ENCODE assay signal across 35 cellular contexts in genomic region chr14:50562841-50563240, GRCh38. TPM values are rescaled to one million over a fixed set of nuclear protein-coding genes. Genes with fewer than 3 reads are reported as not detected.
DNase-seq lines count a peak whose midpoint lies in the region; ATAC-seq and TF ChIP-seq lines count a peak whose summit lies in the region.
"Had no signal": no experiment of that assay in that cellular context is flagged by ENCODE, and none has a peak within 500 bp of the region (broad histone marks: within the 10 kb centered on the region; RNA-seq: fewer than 3 reads in every experiment).

No MANE protein-coding gene starts in this region.

- peaks cover 14% of the 10 kb centered on the region for H3K27me3 Mint-ChIP-seq in brain

- H4K20me1 ChIP-seq in Loucy (ENCODE audit: insufficient read depth, low read length, poor library complexity, severe bottlenecking) (no peaks in the 10 kb centered on the region), neural cell (ENCODE audit: insufficient read depth) (no peaks in the 10 kb centered on the region)

- peaks cover 3 to 23% (median 18%) of the 10 kb centered on the region in 5 experiments for H3K9me3 Mint-ChIP-seq in brain
- H3K9me3 Mint-ChIP-seq in activated naive CD4-positive, alpha-beta T cell treated with anti-CD3 and anti-CD28 coated beads, Interleukin-2, amount 50 U/mL, for 72 hours: peaks cover 0 to 2% of the 10 kb centered on the region in 2 donors
- H3K9me3 Mint-ChIP-seq: CD4-positive, alpha-beta T cell; CD4-positive, CD25-positive, alpha-beta regulatory T cell; CD8-positive, alpha-beta memory T cell; CD8-positive, alpha-beta T cell had no signal

- TF ChIP-seq POLR2A in suprapubic skin (IDR thresholded peaks at IDR 0.05) (no peak), stomach (IDR thresholded peaks at IDR 0.05) (no peak)

- H3K4me3 ChIP-seq in HAP-1 (no peak overlapping the region), Loucy (ENCODE audit: low read length, poor library complexity, severe bottlenecking) (no peak overlapping the region), neural cell (ENCODE audit: low read length) (peak overlapping the region; percentile 72), suprapubic skin (no peak overlapping the region), stomach (no peak overlapping the region)
- H3K4me3 ChIP-seq: A549; BLaER1; BLaER1 treated with 17β-estradiol and CSF1 and Interleukin-3, amounts not matched to agents 10 nM and 100 nM had no signal

- no peak overlapping the region for H3K27ac ChIP-seq in neural cell (ENCODE audit: low read length)
- no peak overlapping the region for H3K27ac ChIP-seq in suprapubic skin
- H3K27ac ChIP-seq in stomach: no peak overlapping the region
- H3K27ac ChIP-seq: 22Rv1; A549; BLaER1; BLaER1 treated with 17β-estradiol and CSF1 and Interleukin-3, amounts not matched to agents 10 nM and 100 nM; C4-2B had no signal

- H3K36me3 ChIP-seq in HAP-1 (replicated peaks): no peaks in the 10 kb centered on the region
- no peaks in the 10 kb centered on the region for H3K36me3 ChIP-seq in Loucy (ENCODE audit: insufficient read depth, low read length)
- no peaks in the 10 kb centered on the region for H3K36me3 ChIP-seq in neural cell (ENCODE audit: insufficient read depth, low read length)
- no peaks in the 10 kb centered on the region for H3K36me3 ChIP-seq in suprapubic skin
- H3K36me3 ChIP-seq in stomach: no peaks in the 10 kb centered on the region
- H3K36me3 ChIP-seq: BE2C; BLaER1; BLaER1 treated with 17β-estradiol and CSF1 and Interleukin-3, amounts not matched to agents 10 nM and 100 nM had no signal

- H3K36me3 Mint-ChIP-seq in brain: peaks cover 42% of the 10 kb centered on the region
- peaks cover 0 to 11% of the 10 kb centered on the region in 2 donors for H3K36me3 Mint-ChIP-seq in activated naive CD4-positive, alpha-beta T cell treated with anti-CD3 and anti-CD28 coated beads, Interleukin-2, amount 50 U/mL, for 72 hours
- H3K36me3 Mint-ChIP-seq: CD4-positive, alpha-beta memory T cell; CD4-positive, CD25-positive, alpha-beta regulatory T cell had no signal

- H3K79me2 ChIP-seq in Loucy (ENCODE audit: insufficient read depth, low read length) (peaks cover 14% of the 10 kb centered on the region), neural cell (replicated peaks; ENCODE audit: insufficient read depth, low read length) (peaks cover 70% of the 10 kb centered on the region)

- peaks cover 47% of the 10 kb centered on the region for H3K4me1 Mint-ChIP-seq in brain

- TF ChIP-seq EP300 in neural cell (conservative IDR thresholded peaks at IDR 0.05; ENCODE audit: poor library complexity, severe bottlenecking) (no peak), suprapubic skin (IDR thresholded peaks at IDR 0.05) (no peak), stomach (IDR thresholded peaks at IDR 0.05) (no peak)

- H3K27me3 ChIP-seq in HAP-1 (ENCODE audit: low read depth): no peaks in the 10 kb centered on the region
- no peaks in the 10 kb centered on the region for H3K27me3 ChIP-seq in Loucy (ENCODE audit: insufficient read depth, low read length, poor library complexity, severe bottlenecking)
- no peaks in the 10 kb centered on the region for H3K27me3 ChIP-seq in neural cell (ENCODE audit: insufficient read depth, low read depth, low read length)
- no peaks in the 10 kb centered on the region for H3K27me3 ChIP-seq in suprapubic skin
- H3K27me3 ChIP-seq in stomach: no peaks in the 10 kb centered on the region
- H3K27me3 ChIP-seq: BE2C had no signal

- H3K4me3 Mint-ChIP-seq in brain: peak overlapping the region in 4 of 5 experiments; percentile 26 to 89 (median 54)
- H3K4me3 Mint-ChIP-seq: B cell; CD14-positive monocyte; CD8-positive, alpha-beta T cell had no signal

- H3K27ac Mint-ChIP-seq in brain: no peak overlapping the region
- no peak overlapping the region for H3K27ac Mint-ChIP-seq in activated naive CD4-positive, alpha-beta T cell treated with anti-CD3 and anti-CD28 coated beads, Interleukin-2, amount 50 U/mL, for 72 hours
- H3K27ac Mint-ChIP-seq: B cell; CD14-positive monocyte; CD4-positive, alpha-beta memory T cell; CD4-positive, alpha-beta T cell; CD4-positive, CD25-positive, alpha-beta regulatory T cell; CD8-positive, alpha-beta T cell had no signal

- H2AFZ ChIP-seq in Loucy (ENCODE audit: low read length) (no peak overlapping the region), neural cell (ENCODE audit: low read depth, low read length) (no peak overlapping the region)

- H3K9me2 ChIP-seq in Loucy (replicated peaks; ENCODE audit: low read depth, low read length): no peaks in the 10 kb centered on the region
- no peaks in the 10 kb centered on the region for H3K9me2 ChIP-seq in neural cell (ENCODE audit: insufficient read depth, low read length)

- peak; percentile 14 to 95 for DNase-seq in HAP-1 (ENCODE audit: low spot score in 2 of 2)
- DNase-seq in suprapubic skin (ENCODE audit: low spot score in 2 of 2): no peak
- DNase-seq in pons (ENCODE audit: low spot score): no peak
- DNase-seq in stomach: no peak
- DNase-seq in activated naive CD4-positive, alpha-beta T cell treated with anti-CD3 and anti-CD28 coated beads, Interleukin-2, amount 50 U/mL, for 72 hours (ENCODE audit: low spot score in 2 of 2): no peak
- DNase-seq: 8988T; ACHN; AML-193; BE2C; C1 segment of cervical spinal cord; Caco-2; Calu3; CD4-positive, alpha-beta memory T cell; CD4-positive, alpha-beta T cell; CD4-positive, CD25-positive, alpha-beta regulatory T cell; CD8-positive, alpha-beta memory T cell; CD8-positive, alpha-beta T cell; COR-L47; DMS 273 treated with DMSO at 0.1 percent for 48 hours; DMS153; DMS53; DMS79; DMS79 treated with DMSO at 0.1 percent for 48 hours; DND-41; EL had no signal

- in situ Hi-C loops in HAP-1 (cut with MboI; ENCODE audit: low sequenced_read_pairs): no loop called here

- H3K9me3 ChIP-seq in HAP-1 (no peaks in the 10 kb centered on the region), Loucy (ENCODE audit: insufficient read depth, low read depth, low read length) (no peaks in the 10 kb centered on the region), neural cell (ENCODE audit: low read length) (no peaks in the 10 kb centered on the region), suprapubic skin (no peaks in the 10 kb centered on the region), stomach (no peaks in the 10 kb centered on the region)
- H3K9me3 ChIP-seq: A549; BE2C; BLaER1; BLaER1 treated with 17β-estradiol and CSF1 and Interleukin-3, amounts not matched to agents 10 nM and 100 nM; Caco-2 had no signal

- H3K4me2 ChIP-seq in Loucy (ENCODE audit: low read depth, low read length, poor library complexity, severe bottlenecking): peak overlapping the region; percentile 89
- no peak overlapping the region for H3K4me2 ChIP-seq in neural cell (ENCODE audit: low read length)
- H3K4me2 ChIP-seq: A549 had no signal

- ATAC-seq in activated naive CD4-positive, alpha-beta T cell treated with anti-CD3 and anti-CD28 coated beads, Interleukin-2, amount 50 U/mL, for 72 hours: no peak
- ATAC-seq: A549; CD8-positive, alpha-beta T cell had no signal

- no peaks in the 10 kb centered on the region for H3F3A ChIP-seq in Loucy (ENCODE audit: low read depth)
- peaks cover 5% of the 10 kb centered on the region for H3F3A ChIP-seq in neural cell (ENCODE audit: insufficient read depth, low read length, poor library complexity, severe bottlenecking)

- intact Hi-C loops in stomach (cut with DNase I; ENCODE audit: low total_unique reads): no loop called here

- H3K9ac ChIP-seq in Loucy (ENCODE audit: low read depth, low read length, poor library complexity, severe bottlenecking) (no peak overlapping the region), neural cell (ENCODE audit: low read length) (no peak overlapping the region)
- H3K9ac ChIP-seq: BLaER1; BLaER1 treated with 17β-estradiol and CSF1 and Interleukin-3, amounts not matched to agents 10 nM and 100 nM had no signal

- peaks cover 32% of the 10 kb centered on the region for H3K4me1 ChIP-seq in HAP-1
- peaks cover 24% of the 10 kb centered on the region for H3K4me1 ChIP-seq in Loucy (ENCODE audit: insufficient read depth, low read length, poor library complexity, severe bottlenecking)
- H3K4me1 ChIP-seq in suprapubic skin: peaks cover 21% of the 10 kb centered on the region
- H3K4me1 ChIP-seq in stomach: peaks cover 7 to 22% (median 20%) of the 10 kb centered on the region in 4 donors
- H3K4me1 ChIP-seq: Caco-2 had no signal

- 40% methylated on average over 1 of the region's 1 CpG for WGBS in suprapubic skin
- WGBS in stomach, 5 donors: 76 to 86% (median 84%) methylated on average over 1 of the region's 1 CpG

- TF ChIP-seq CTCF in Loucy (conservative IDR thresholded peaks at IDR 0.05; ENCODE audit: low read length) (no peak), brain (conservative IDR thresholded peaks at IDR 0.05) (no peak), neural cell (IDR thresholded peaks at IDR 0.05; ENCODE audit: poor library complexity, severe bottlenecking) (no peak), suprapubic skin (IDR thresholded peaks at IDR 0.05) (no peak), stomach (IDR thresholded peaks at IDR 0.05) (no peak)

- no peak for TF ChIP-seq RAD21 in neural cell (conservative IDR thresholded peaks at IDR 0.05)

TF ChIP-seq in neural cell, 6 proteins besides CTCF, POLR2A, EP300 and RAD21:
- no peak for TF ChIP-seq EZH2 (IDR thresholded peaks at IDR 0.05; ENCODE audit: borderline replicate concordance, insufficient read depth, low read length, poor library complexity, severe bottlenecking)
- no peak for TF ChIP-seq SMC3 (conservative IDR thresholded peaks at IDR 0.05; ENCODE audit: poor library complexity)
- TF ChIP-seq POLR2AphosphoS5 (IDR thresholded peaks at IDR 0.05): no peak
- no peak for TF ChIP-seq TAF1 (IDR thresholded peaks at IDR 0.05; ENCODE audit: low read depth)

RNA-seq across cellular contexts. Expression of gene ATL1, which starts 2.9 kb away (rescaled TPM):
- 38.7 TPM for polyA plus RNA-seq in brain (ENCODE audit: insufficient read depth, low read depth, low replicate concordance)
- polyA plus RNA-seq in neural cell: 70.4 and 73.0 TPM in 2 replicates
- polyA minus RNA-seq in neural cell: 99.1 and 109 TPM in 2 replicates
- total RNA-seq in suprapubic skin: 10 to 100 TPM in 3 of 4 donors, 1 to 10 TPM in 1; 8.2 to 22.8 (median 14.5) TPM
- 10 to 100 TPM in 1 of 5 donors, 1 to 10 TPM in 2, under 1 TPM in 2; 0.58 to 10.1 (median 1.8) TPM for total RNA-seq in stomach
- 1 to 10 TPM; 2.6 to 4.0 (median 3.5) TPM for polyA plus RNA-seq in stomach
- total RNA-seq in activated naive CD4-positive, alpha-beta T cell treated with anti-CD3 and anti-CD28 coated beads, Interleukin-2, amount 50 U/mL, for 72 hours: 1 to 10 TPM; 1.3 to 1.6 TPM

RNA-seq across cellular contexts. Expression of gene MAP4K5, which starts 30.5 kb away (rescaled TPM):
- polyA plus RNA-seq in brain (ENCODE audit: insufficient read depth, low read depth, low replicate concordance) (5.3 TPM), neural cell (110 and 148 TPM in 2 replicates), stomach (10 to 100 TPM; 12.3 to 20.3 (median 12.8) TPM)
- polyA minus RNA-seq in neural cell: 144 and 169 TPM in 2 replicates
- total RNA-seq in suprapubic skin (100 to 1,000 TPM; 109 to 226 (median 125) TPM), stomach (100 to 1,000 TPM in 4 of 5 donors, 1 to 10 TPM in 1; 6.4 to 297 (median 179) TPM)
- 10 to 100 TPM; 16.8 to 17.8 TPM for total RNA-seq in activated naive CD4-positive, alpha-beta T cell treated with anti-CD3 and anti-CD28 coated beads, Interleukin-2, amount 50 U/mL, for 72 hours

Comparison
In these comparisons a context has a peak if more than half of its experiments do, and no peak if none do; other contexts are left out.
1. DNase-seq: peak in HAP-1 (2 of 2); none in suprapubic skin (0 of 2), pons (single experiment), stomach (single experiment) and activated naive CD4-positive, alpha-beta T cell treated with anti-CD3 and anti-CD28 coated beads, Interleukin-2, amount 50 U/mL, for 72 hours (0 of 2).